24 cellular contexts compared by ENCODE assay signal in genomic region chr7:27928001-27928400, GRCh38.
DNase-seq lines count a peak whose midpoint lies in the region; ATAC-seq, FAIRE-seq and TF ChIP-seq lines count a peak whose summit lies in the region.
"Had no signal": no experiment of that assay in that cellular context is flagged by ENCODE, and none has a peak within 500 bp of the region (broad histone marks: within the 10 kb centered on the region; RNA-seq: fewer than 3 reads in every experiment).

No MANE protein-coding gene starts in this region.

- H3K4me3 ChIP-seq in right lobe of liver, result no peak overlapping the region
- H3K4me3 ChIP-seq: A549, BLaER1, GM12878 had no signal

- TF ChIP-seq CTCF in D721Med (IDR thresholded peaks at IDR 0.05; ENCODE audit: insufficient read depth, missing control alignments) (no peak), right lobe of liver (IDR thresholded peaks at IDR 0.05) (no peak)

- H3K9me3 ChIP-seq in right lobe of liver, result no peaks in the 10 kb centered on the region
- H3K9me3 ChIP-seq: A549, BE2C, BLaER1 had no signal

- no peaks in the 10 kb centered on the region for H3K36me3 ChIP-seq in right lobe of liver
- H3K36me3 ChIP-seq: BE2C, BLaER1 had no signal

- H3K4me1 ChIP-seq in right lobe of liver, result no peaks in the 10 kb centered on the region
- H3K4me1 ChIP-seq: A549 had no signal

- DNase-seq in D721Med (ENCODE audit: insufficient read length, low spot score) (no peak), fibroblast of gingiva (ENCODE audit: low read depth) (peak; percentile 40), myocyte (ENCODE audit: low read depth) (peak; percentile 32), right lobe of liver (no peak), SHP77 treated with DMSO at 0.1 percent for 48 hours (lab: John Stamatoyannopoulos, UW) (no peak), AG20443 (ENCODE audit: low spot score) (no peak)
- DNase-seq: BE2C; C1 segment of cervical spinal cord; CD4-positive, alpha-beta memory T cell; CD4-positive, CD25-positive, alpha-beta regulatory T cell; CD8-positive, alpha-beta memory T cell; COR-L47; DMS53; DMS79; DND-41; EL; GDM1 had no signal

- H3K27me3 ChIP-seq in right lobe of liver, result no peaks in the 10 kb centered on the region
- H3K27me3 ChIP-seq: BE2C, BLaER1 had no signal

- no peak for ATAC-seq in right lobe of liver
- ATAC-seq: A549, GM12878 had no signal

- FAIRE-seq in D721Med (lab: Jason Lieb, UNC), result peak; percentile 69
- FAIRE-seq: A549, GM12878, GM12892, GM18507, GM19239 had no signal

- TF ChIP-seq POLR2A in right lobe of liver (IDR thresholded peaks at IDR 0.05), result no peak

- no peak overlapping the region for H3K27ac ChIP-seq in right lobe of liver
- H3K27ac ChIP-seq: 22Rv1, A549, BLaER1 had no signal

- intact Hi-C loops in right lobe of liver (cut with DNase I), result no loop called here

Comparison
In these comparisons a context has a peak if more than half of its experiments do, and no peak if none do; other contexts are left out.
1. DNase-seq: peak in fibroblast of gingiva (single experiment) and myocyte (single experiment); none in D721Med (single experiment), right lobe of liver (0 of 3), SHP77 treated with DMSO at 0.1 percent for 48 hours (single experiment) and AG20443 (single experiment).